ENCODE assay signal across 29 cellular contexts in the genomic region with DNA sequence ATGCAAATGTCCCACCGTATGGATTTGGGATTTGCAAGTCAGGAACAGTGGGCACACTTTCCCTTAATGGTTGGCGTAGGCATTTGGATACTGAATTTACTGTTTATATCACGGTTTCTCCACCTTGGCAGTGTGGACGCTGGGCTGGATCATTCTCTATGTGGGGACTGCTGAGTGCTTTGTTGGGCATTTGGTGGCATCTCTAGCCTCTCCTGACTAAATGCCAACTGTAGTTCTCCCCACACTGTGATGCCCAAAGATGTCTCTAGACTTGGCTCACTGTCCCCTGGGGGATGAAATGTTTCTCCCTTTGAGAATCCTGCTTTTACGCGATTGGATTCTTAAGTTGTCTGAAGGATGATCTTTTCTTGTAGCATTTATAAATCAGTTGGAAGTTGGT. TPM values are rescaled to one million over a fixed set of nuclear protein-coding genes. Genes with fewer than 3 reads are reported as not detected.
"Had no signal": no experiment of that assay in that cellular context is flagged by ENCODE, and none has a peak within 500 bp of the region (broad histone marks: within the 10 kb centered on the region; RNA-seq: fewer than 3 reads in every experiment).

No MANE protein-coding gene starts in this region.

- ATAC-seq: left lobe of liver; lower lobe of right lung; naive thymus-derived CD8-positive, alpha-beta T cell; pancreas; right lobe of liver; stimulated activated naive B cell treated with anti-CD40 and anti-IgM and Interleukin-4, amounts not matched to agents 10 μg/mL and 1 μg/mL and 100 μg/mL, for 72 hours; stimulated activated naive CD8-positive, alpha-beta T cell treated with anti-CD3 and anti-CD28 coated beads, Interleukin-15, Interleukin-2, amounts not matched to agents 100 U/mL and 50 U/mL, for 24 hours had no signal

- H3K27ac Mint-ChIP-seq: naive thymus-derived CD8-positive, alpha-beta T cell; nephron; stimulated activated naive B cell treated with anti-CD40 and anti-IgM and Interleukin-4, amounts not matched to agents 10 μg/mL and 1 μg/mL and 100 μg/mL, for 72 hours had no signal

- DNase-seq: hippocampal formation; left cardiac atrium; lower lobe of right lung; mammary epithelial cell; mesenchymal stem cell; naive thymus-derived CD8-positive, alpha-beta T cell; nucleus accumbens; pancreas; posterior cingulate gyrus; right lobe of liver; stimulated activated CD4-positive, alpha-beta T cell treated with anti-CD3 and anti-CD28 coated beads, Interleukin-12 subunit alpha, Interleukin-12 subunit beta, amount 100 ng/mL, for 4 hours; stimulated activated CD4-positive, alpha-beta T cell treated with anti-CD3 and anti-CD28 coated beads, Interleukin-15, amount 100 ng/mL, for 24 hours; stimulated activated CD4-positive, alpha-beta T cell treated with anti-CD3 and anti-CD28 coated beads, Interleukin-2, amount 100 ng/mL, for 24 hours; stimulated activated CD4-positive, alpha-beta T cell treated with anti-CD3 and anti-CD28 coated beads, Interleukin-4, amount 100 ng/mL, for 1 hour; stimulated activated naive B cell treated with anti-CD40 and anti-IgM and Interleukin-4, amounts not matched to agents 10 μg/mL and 1 μg/mL and 100 μg/mL, for 72 hours; stimulated activated naive CD8-positive, alpha-beta T cell treated with anti-CD3 and anti-CD28 coated beads, Interleukin-15, Interleukin-2, amounts not matched to agents 100 U/mL and 50 U/mL, for 24 hours; stomach; testis; thyroid gland; transverse colon; upper lobe of left lung had no signal

- H3K4me3 Mint-ChIP-seq: naive thymus-derived CD8-positive, alpha-beta T cell; nephron; neural crest cell; stimulated activated naive B cell treated with anti-CD40 and anti-IgM and Interleukin-4, amounts not matched to agents 10 μg/mL and 1 μg/mL and 100 μg/mL, for 72 hours had no signal

- H3K36me3 Mint-ChIP-seq: stimulated activated naive B cell treated with anti-CD40 and anti-IgM and Interleukin-4, amounts not matched to agents 10 μg/mL and 1 μg/mL and 100 μg/mL, for 72 hours had no signal

- H3K27me3 ChIP-seq: pancreas, right lobe of liver, stomach, testis, thyroid gland, transverse colon, upper lobe of left lung, vagina had no signal

- H3K27ac ChIP-seq: lower lobe of right lung, pancreas, prostate gland, right lobe of liver, skin epidermis, stomach, testis, thyroid gland, transverse colon, upper lobe of left lung, vagina had no signal

- H3K4me1 ChIP-seq: lower lobe of right lung, pancreas, prostate gland, right lobe of liver, stomach, testis, thyroid gland, transverse colon, upper lobe of left lung, vagina had no signal

- H3K9me3 ChIP-seq: lower lobe of right lung, pancreas, prostate gland, right lobe of liver, stomach, testis, thyroid gland, transverse colon, upper lobe of left lung, vagina had no signal

- H3K27me3 Mint-ChIP-seq: naive thymus-derived CD8-positive, alpha-beta T cell; stimulated activated naive B cell treated with anti-CD40 and anti-IgM and Interleukin-4, amounts not matched to agents 10 μg/mL and 1 μg/mL and 100 μg/mL, for 72 hours had no signal

- H3K36me3 ChIP-seq: lower lobe of right lung, pancreas, prostate gland, right lobe of liver, stomach, thyroid gland, transverse colon, upper lobe of left lung, vagina had no signal

- H3K4me3 ChIP-seq: lower lobe of right lung, pancreas, prostate gland, right lobe of liver, skin epidermis, stomach, testis, thyroid gland, transverse colon, upper lobe of left lung, vagina had no signal

- H3K4me1 Mint-ChIP-seq: naive thymus-derived CD8-positive, alpha-beta T cell; nephron; neural crest cell; stimulated activated naive B cell treated with anti-CD40 and anti-IgM and Interleukin-4, amounts not matched to agents 10 μg/mL and 1 μg/mL and 100 μg/mL, for 72 hours had no signal

RNA-seq across cellular contexts. Expression of a gene that starts 49.0 kb away (rescaled TPM):
- total RNA-seq: left lobe of liver; liver; lower lobe of right lung; mammary epithelial cell; naive thymus-derived CD8-positive, alpha-beta T cell; osteoblast; upper lobe of left lung had no signal
